In the genomic region with DNA sequence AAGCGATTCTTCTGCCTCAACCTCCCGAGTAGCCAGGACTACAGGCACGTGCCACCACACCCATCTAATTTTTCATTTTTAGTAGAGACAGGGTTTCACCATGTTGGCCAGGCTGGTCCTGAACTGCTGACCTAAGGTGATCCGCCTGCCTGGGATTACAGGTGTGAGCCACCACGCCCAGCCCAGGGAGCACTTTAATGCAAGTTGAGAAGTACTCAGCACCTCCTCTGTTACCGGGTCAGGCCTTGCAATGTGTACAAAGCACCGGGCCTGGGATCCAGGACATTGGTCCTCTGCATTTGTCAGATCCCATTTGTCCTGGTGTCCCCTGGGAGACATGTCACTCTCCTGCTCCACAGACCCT, we compare ENCODE assay signal across 13 cellular contexts.
DNase-seq lines count a peak whose midpoint lies in the region; ATAC-seq, FAIRE-seq and TF ChIP-seq lines count a peak whose summit lies in the region.
"Had no signal": no experiment of that assay in that cellular context is flagged by ENCODE, and none has a peak within 500 bp of the region (broad histone marks: within the 10 kb centered on the region; RNA-seq: fewer than 3 reads in every experiment).

No MANE protein-coding gene starts in this region.

- intact Hi-C loops in dendritic cell treated with granulocyte-macrophage colony-stimulating factor and Interleukin-4, amounts not matched to agents 40 ng/mL and 50 ng/mL, for 4 days (cut with micrococcal nuclease): loop anchor here (2.0 kb wide), 1 partner anchor 56 kb away; no protein-coding TSS in a partner anchor
- intact Hi-C loops in prostate gland (cut with DNase I): loop anchor here (10.0 kb wide), 1 partner anchor 450 kb away; no protein-coding TSS in a partner anchor
- intact Hi-C loops in pancreas (cut with DNase I): loop anchor here in 1 of 3 donors (10.0 kb wide), 1 partner anchor 80 kb away; no protein-coding TSS in a partner anchor

- no peaks in the 10 kb centered on the region for H3K27me3 Mint-ChIP-seq in stimulated activated naive CD8-positive, alpha-beta T cell treated with anti-CD3 and anti-CD28 coated beads, Interleukin-15, Interleukin-2, amounts not matched to agents 100 ng/mL and 50 ng/mL, for 24 hours
- no peaks in the 10 kb centered on the region for H3K27me3 Mint-ChIP-seq in stimulated activated naive CD8-positive, alpha-beta T cell treated with anti-CD3 and anti-CD28 coated beads, Interleukin-15, amount 100 ng/mL, for 72 hours
- no peaks in the 10 kb centered on the region for H3K27me3 Mint-ChIP-seq in dendritic cell treated with granulocyte-macrophage colony-stimulating factor and Interleukin-4, amounts not matched to agents 40 ng/mL and 50 ng/mL, for 4 days
- H3K27me3 Mint-ChIP-seq: central memory CD8-positive, alpha-beta T cell had no signal

- no peak overlapping the region for H3K4me3 ChIP-seq in prostate gland
- no peak overlapping the region for H3K4me3 ChIP-seq in pancreas
- H3K4me3 ChIP-seq: lung had no signal

- no peaks in the 10 kb centered on the region for H3K27me3 ChIP-seq in prostate gland (replicated peaks; ENCODE audit: insufficient read depth)
- H3K27me3 ChIP-seq in pancreas: no peaks in the 10 kb centered on the region

- DNase-seq in stimulated activated naive CD8-positive, alpha-beta T cell treated with anti-CD3 and anti-CD28 coated beads, Interleukin-15, amount 100 ng/mL, for 72 hours: no peak
- DNase-seq in prostate gland (ENCODE audit: low spot score) (no peak), pancreas (no peak), GM19240 (ENCODE audit: insufficient read length, low spot score) (no peak)
- DNase-seq: activated T-cell treated with anti-CD3 and anti-CD28 coated beads for 4 hours, H7, NCI-H1694 treated with DMSO at 0.1 percent for 48 hours had no signal

- H3K4me1 ChIP-seq in prostate gland (replicated peaks) (peaks cover 8% of the 10 kb centered on the region), pancreas (peaks cover 19 to 36% (median 30%) of the 10 kb centered on the region in 3 donors)

- no peak overlapping the region for H3K4me3 Mint-ChIP-seq in stimulated activated naive CD8-positive, alpha-beta T cell treated with anti-CD3 and anti-CD28 coated beads, Interleukin-15, Interleukin-2, amounts not matched to agents 100 ng/mL and 50 ng/mL, for 24 hours
- no peak overlapping the region for H3K4me3 Mint-ChIP-seq in stimulated activated naive CD8-positive, alpha-beta T cell treated with anti-CD3 and anti-CD28 coated beads, Interleukin-15, amount 100 ng/mL, for 72 hours
- peak overlapping the region; percentile 30 for H3K4me3 Mint-ChIP-seq in dendritic cell treated with granulocyte-macrophage colony-stimulating factor and Interleukin-4, amounts not matched to agents 40 ng/mL and 50 ng/mL, for 4 days
- H3K4me3 Mint-ChIP-seq: central memory CD8-positive, alpha-beta T cell had no signal

- 95% methylated on average over 7 of the region's 7 CpGs for WGBS in prostate gland
- WGBS in pancreas, 2 donors: 91 to 92% methylated on average over 7 of the region's 7 CpGs

- no peaks in the 10 kb centered on the region for H3K9me3 ChIP-seq in prostate gland
- no peaks in the 10 kb centered on the region for H3K9me3 ChIP-seq in pancreas

- H3K9me3 Mint-ChIP-seq in stimulated activated naive CD8-positive, alpha-beta T cell treated with anti-CD3 and anti-CD28 coated beads, Interleukin-15, Interleukin-2, amounts not matched to agents 100 ng/mL and 50 ng/mL, for 24 hours: no peaks in the 10 kb centered on the region
- peaks cover 0 to 4% of the 10 kb centered on the region in 2 donors for H3K9me3 Mint-ChIP-seq in stimulated activated naive CD8-positive, alpha-beta T cell treated with anti-CD3 and anti-CD28 coated beads, Interleukin-15, amount 100 ng/mL, for 72 hours
- H3K9me3 Mint-ChIP-seq in dendritic cell treated with granulocyte-macrophage colony-stimulating factor and Interleukin-4, amounts not matched to agents 40 ng/mL and 50 ng/mL, for 4 days: no peaks in the 10 kb centered on the region
- H3K9me3 Mint-ChIP-seq: central memory CD8-positive, alpha-beta T cell had no signal

- H3K27ac Mint-ChIP-seq in stimulated activated naive CD8-positive, alpha-beta T cell treated with anti-CD3 and anti-CD28 coated beads, Interleukin-15, Interleukin-2, amounts not matched to agents 100 ng/mL and 50 ng/mL, for 24 hours: peak overlapping the region; percentile 78
- H3K27ac Mint-ChIP-seq in stimulated activated naive CD8-positive, alpha-beta T cell treated with anti-CD3 and anti-CD28 coated beads, Interleukin-15, amount 100 ng/mL, for 72 hours: peak overlapping the region in 1 of 2 donors; percentile 13
- H3K27ac Mint-ChIP-seq in dendritic cell treated with granulocyte-macrophage colony-stimulating factor and Interleukin-4, amounts not matched to agents 40 ng/mL and 50 ng/mL, for 4 days: peak overlapping the region; percentile 88

- no peak for ATAC-seq in stimulated activated naive CD8-positive, alpha-beta T cell treated with anti-CD3 and anti-CD28 coated beads, Interleukin-15, amount 100 ng/mL, for 72 hours
- no peak for ATAC-seq in GM18868 (IDR thresholded peaks at IDR 0.05; ENCODE audit: unreplicated experiment)
- ATAC-seq in HG03457 (IDR thresholded peaks at IDR 0.05; ENCODE audit: unreplicated experiment): no peak
- no peak for ATAC-seq in pancreas

- H3K4me1 Mint-ChIP-seq in stimulated activated naive CD8-positive, alpha-beta T cell treated with anti-CD3 and anti-CD28 coated beads, Interleukin-15, Interleukin-2, amounts not matched to agents 100 ng/mL and 50 ng/mL, for 24 hours (ENCODE audit: low read depth): peaks cover 93% of the 10 kb centered on the region
- peaks cover 92% of the 10 kb centered on the region for H3K4me1 Mint-ChIP-seq in stimulated activated naive CD8-positive, alpha-beta T cell treated with anti-CD3 and anti-CD28 coated beads, Interleukin-15, amount 100 ng/mL, for 72 hours
- H3K4me1 Mint-ChIP-seq in dendritic cell treated with granulocyte-macrophage colony-stimulating factor and Interleukin-4, amounts not matched to agents 40 ng/mL and 50 ng/mL, for 4 days (ENCODE audit: low read depth): peaks cover 75% of the 10 kb centered on the region

- peaks cover 14% of the 10 kb centered on the region for H3K36me3 Mint-ChIP-seq in stimulated activated naive CD8-positive, alpha-beta T cell treated with anti-CD3 and anti-CD28 coated beads, Interleukin-15, Interleukin-2, amounts not matched to agents 100 ng/mL and 50 ng/mL, for 24 hours (ENCODE audit: low read depth)
- peaks cover 7% of the 10 kb centered on the region for H3K36me3 Mint-ChIP-seq in dendritic cell treated with granulocyte-macrophage colony-stimulating factor and Interleukin-4, amounts not matched to agents 40 ng/mL and 50 ng/mL, for 4 days (ENCODE audit: low read depth)

- no peak for FAIRE-seq in pancreas (lab: Jason Lieb, UNC)

- TF ChIP-seq CTCF in prostate gland (IDR thresholded peaks at IDR 0.05) (no peak), pancreas (IDR thresholded peaks at IDR 0.05) (no peak)

- H3K36me3 ChIP-seq in prostate gland (no peaks in the 10 kb centered on the region), pancreas (no peaks in the 10 kb centered on the region)

- no peak for TF ChIP-seq POLR2A in prostate gland (IDR thresholded peaks at IDR 0.05)

- H3K27ac ChIP-seq in prostate gland (peak overlapping the region; percentile 24 to 25), pancreas (peak overlapping the region in 2 of 4 donors; percentile 59 to 61)
